1 cellular context compared by ENCODE assay signal in genomic region chr20:63973636-63974401, GRCh38.
A peak's percentile ranks its signal among the peaks of the same experiment; 100 is the strongest.
TF ChIP-seq lines count a peak whose summit lies in the region.

No MANE protein-coding gene starts in this region.

TF ChIP-seq in HEK293, 187 proteins besides CTCF, POLR2A, EP300 and RAD21 (continued from another document and continues in another):
- TF ChIP-seq ZNF280D (tag by site-specific recombination; IDR thresholded peaks at IDR 0.05) (no peak), BCL6B (tag by site-specific recombination; IDR thresholded peaks at IDR 0.05) (no peak), WT1 (tag by site-specific recombination; IDR thresholded peaks at IDR 0.05) (peak; percentile 20; the same call in 1 of the 2 replicates), ZNF747 (tag by site-specific recombination; IDR thresholded peaks at IDR 0.05) (no peak), IKZF3 (tag by site-specific recombination; IDR thresholded peaks at IDR 0.05) (peak; percentile 31; the same call in 1 of the 2 replicates), ZBTB6 (tag by site-specific recombination; IDR thresholded peaks at IDR 0.05) (0 out of 2 replicates have a peak, but pooled peaks have one; percentile 42), ZNF2 (tag by site-specific recombination; IDR thresholded peaks at IDR 0.05) (peak; percentile 53; the same call in 1 of the 2 replicates), ZNF585B (tag by site-specific recombination; IDR thresholded peaks at IDR 0.05) (no peak), ZSCAN16 (tag by site-specific recombination; IDR thresholded peaks at IDR 0.05) (no peak), ZNF266 (tag by site-specific recombination; IDR thresholded peaks at IDR 0.05; ENCODE audit: low read depth) (no peak), ZNF510 (tag by site-specific recombination; IDR thresholded peaks at IDR 0.05; ENCODE audit: insufficient replicate concordance) (no peak), ZNF785 (tag by site-specific recombination; IDR thresholded peaks at IDR 0.05) (no peak), ZNF701 (tag by site-specific recombination; IDR thresholded peaks at IDR 0.05) (no peak), ZNF558 (tag by site-specific recombination; IDR thresholded peaks at IDR 0.05) (no peak), ZNF670 (tag by site-specific recombination; IDR thresholded peaks at IDR 0.05; ENCODE audit: low read depth) (no peak), ZBTB26 (tag by site-specific recombination; optimal IDR thresholded peaks at IDR 0.05) (peak; percentile 64), ZNF221 (tag by site-specific recombination; IDR thresholded peaks at IDR 0.05; ENCODE audit: borderline replicate concordance) (no peak), ZBTB8A (tag by site-specific recombination; IDR thresholded peaks at IDR 0.05) (peak; percentile 100), ZNF138 (tag by site-specific recombination; IDR thresholded peaks at IDR 0.05; ENCODE audit: borderline replicate concordance) (no peak), ZNF140 (tag by site-specific recombination; IDR thresholded peaks at IDR 0.05) (no peak), ZNF521 (tag by site-specific recombination; IDR thresholded peaks at IDR 0.05) (no peak), ZNF184 (tag by site-specific recombination; IDR thresholded peaks at IDR 0.05) (no peak), ZNF23 (tag by site-specific recombination; IDR thresholded peaks at IDR 0.05; ENCODE audit: borderline replicate concordance) (no peak), ZNF624 (tag by site-specific recombination; IDR thresholded peaks at IDR 0.05) (no peak), ZNF596 (tag by site-specific recombination; IDR thresholded peaks at IDR 0.05) (0 out of 2 replicates have a peak, but pooled peaks have one; percentile 28), ZNF19 (tag by site-specific recombination; IDR thresholded peaks at IDR 0.05; ENCODE audit: low read depth) (no peak), BCL11A (tag by site-specific recombination; IDR thresholded peaks at IDR 0.05; ENCODE audit: low read depth) (0 out of 2 replicates have a peak, but pooled peaks have one; percentile 14), ZNF626 (tag by site-specific recombination; IDR thresholded peaks at IDR 0.05) (no peak), ZBTB17 (tag by site-specific recombination; IDR thresholded peaks at IDR 0.05) (0 out of 2 replicates have a peak, but pooled peaks have one; percentile 19), ZNF132 (tag by site-specific recombination; IDR thresholded peaks at IDR 0.05; ENCODE audit: borderline replicate concordance) (no peak), KLF9 (tag by site-specific recombination; IDR thresholded peaks at IDR 0.05; ENCODE audit: low read depth) (peak; percentile 68), ZNF645 (tag by site-specific recombination; IDR thresholded peaks at IDR 0.05) (no peak), EGR2 (tag by site-specific recombination; IDR thresholded peaks at IDR 0.05; ENCODE audit: low read depth) (peak; percentile 61), SP3 (tag by site-specific recombination; IDR thresholded peaks at IDR 0.05) (peak; percentile 67), ZNF571 (tag by site-specific recombination; IDR thresholded peaks at IDR 0.05) (no peak), ZNF37A (tag by site-specific recombination; IDR thresholded peaks at IDR 0.05) (no peak), ZNF416 (tag by site-specific recombination; IDR thresholded peaks at IDR 0.05) (no peak), ZNF776 (tag by site-specific recombination; IDR thresholded peaks at IDR 0.05; ENCODE audit: borderline replicate concordance) (no peak), ZNF664 (tag by site-specific recombination; IDR thresholded peaks at IDR 0.05) (no peak), MYNN (tag by site-specific recombination; IDR thresholded peaks at IDR 0.05; ENCODE audit: borderline replicate concordance) (no peak)
- TF ChIP-seq, protein P1, sequence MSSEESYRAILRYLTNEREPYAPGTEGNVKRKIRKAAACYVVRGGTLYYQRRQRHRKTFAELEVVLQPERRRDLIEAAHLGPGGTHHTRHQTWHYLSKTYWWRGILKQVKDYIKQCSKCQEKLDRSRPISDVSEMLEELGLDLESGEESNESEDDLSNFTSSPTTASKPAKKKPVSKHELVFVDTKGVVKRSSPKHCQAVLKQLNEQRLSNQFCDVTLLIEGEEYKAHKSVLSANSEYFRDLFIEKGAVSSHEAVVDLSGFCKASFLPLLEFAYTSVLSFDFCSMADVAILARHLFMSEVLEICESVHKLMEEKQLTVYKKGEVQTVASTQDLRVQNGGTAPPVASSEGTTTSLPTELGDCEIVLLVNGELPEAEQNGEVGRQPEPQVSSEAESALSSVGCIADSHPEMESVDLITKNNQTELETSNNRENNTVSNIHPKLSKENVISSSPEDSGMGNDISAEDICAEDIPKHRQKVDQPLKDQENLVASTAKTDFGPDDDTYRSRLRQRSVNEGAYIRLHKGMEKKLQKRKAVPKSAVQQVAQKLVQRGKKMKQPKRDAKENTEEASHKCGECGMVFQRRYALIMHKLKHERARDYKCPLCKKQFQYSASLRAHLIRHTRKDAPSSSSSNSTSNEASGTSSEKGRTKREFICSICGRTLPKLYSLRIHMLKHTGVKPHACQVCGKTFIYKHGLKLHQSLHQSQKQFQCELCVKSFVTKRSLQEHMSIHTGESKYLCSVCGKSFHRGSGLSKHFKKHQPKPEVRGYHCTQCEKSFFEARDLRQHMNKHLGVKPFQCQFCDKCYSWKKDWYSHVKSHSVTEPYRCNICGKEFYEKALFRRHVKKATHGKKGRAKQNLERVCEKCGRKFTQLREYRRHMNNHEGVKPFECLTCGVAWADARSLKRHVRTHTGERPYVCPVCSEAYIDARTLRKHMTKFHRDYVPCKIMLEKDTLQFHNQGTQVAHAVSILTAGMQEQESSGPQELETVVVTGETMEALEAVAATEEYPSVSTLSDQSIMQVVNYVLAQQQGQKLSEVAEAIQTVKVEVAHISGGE (tag by site-specific recombination; conservative IDR thresholded peaks at IDR 0.05; ENCODE audit: low read depth) = no peak
- TF ChIP-seq, protein P2, sequence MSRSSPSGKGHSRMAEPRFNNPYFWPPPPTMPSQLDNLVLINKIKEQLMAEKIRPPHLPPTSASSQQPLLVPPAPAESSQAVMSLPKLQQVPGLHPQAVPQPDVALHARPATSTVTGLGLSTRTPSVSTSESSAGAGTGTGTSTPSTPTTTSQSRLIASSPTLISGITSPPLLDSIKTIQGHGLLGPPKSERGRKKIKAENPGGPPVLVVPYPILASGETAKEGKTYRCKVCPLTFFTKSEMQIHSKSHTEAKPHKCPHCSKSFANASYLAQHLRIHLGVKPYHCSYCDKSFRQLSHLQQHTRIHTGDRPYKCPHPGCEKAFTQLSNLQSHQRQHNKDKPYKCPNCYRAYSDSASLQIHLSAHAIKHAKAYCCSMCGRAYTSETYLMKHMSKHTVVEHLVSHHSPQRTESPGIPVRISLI (tag by site-specific recombination; IDR thresholded peaks at IDR 0.05) = no peak
- TF ChIP-seq, protein P3, sequence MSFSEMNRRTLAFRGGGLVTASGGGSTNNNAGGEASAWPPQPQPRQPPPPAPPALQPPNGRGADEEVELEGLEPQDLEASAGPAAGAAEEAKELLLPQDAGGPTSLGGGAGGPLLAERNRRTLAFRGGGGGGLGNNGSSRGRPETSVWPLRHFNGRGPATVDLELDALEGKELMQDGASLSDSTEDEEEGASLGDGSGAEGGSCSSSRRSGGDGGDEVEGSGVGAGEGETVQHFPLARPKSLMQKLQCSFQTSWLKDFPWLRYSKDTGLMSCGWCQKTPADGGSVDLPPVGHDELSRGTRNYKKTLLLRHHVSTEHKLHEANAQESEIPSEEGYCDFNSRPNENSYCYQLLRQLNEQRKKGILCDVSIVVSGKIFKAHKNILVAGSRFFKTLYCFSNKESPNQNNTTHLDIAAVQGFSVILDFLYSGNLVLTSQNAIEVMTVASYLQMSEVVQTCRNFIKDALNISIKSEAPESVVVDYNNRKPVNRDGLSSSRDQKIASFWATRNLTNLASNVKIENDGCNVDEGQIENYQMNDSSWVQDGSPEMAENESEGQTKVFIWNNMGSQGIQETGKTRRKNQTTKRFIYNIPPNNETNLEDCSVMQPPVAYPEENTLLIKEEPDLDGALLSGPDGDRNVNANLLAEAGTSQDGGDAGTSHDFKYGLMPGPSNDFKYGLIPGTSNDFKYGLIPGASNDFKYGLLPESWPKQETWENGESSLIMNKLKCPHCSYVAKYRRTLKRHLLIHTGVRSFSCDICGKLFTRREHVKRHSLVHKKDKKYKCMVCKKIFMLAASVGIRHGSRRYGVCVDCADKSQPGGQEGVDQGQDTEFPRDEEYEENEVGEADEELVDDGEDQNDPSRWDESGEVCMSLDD (tag by site-specific recombination; IDR thresholded peaks at IDR 0.05) = peak; percentile 77; the same call in 1 of the 2 replicates
- TF ChIP-seq, protein P4, sequence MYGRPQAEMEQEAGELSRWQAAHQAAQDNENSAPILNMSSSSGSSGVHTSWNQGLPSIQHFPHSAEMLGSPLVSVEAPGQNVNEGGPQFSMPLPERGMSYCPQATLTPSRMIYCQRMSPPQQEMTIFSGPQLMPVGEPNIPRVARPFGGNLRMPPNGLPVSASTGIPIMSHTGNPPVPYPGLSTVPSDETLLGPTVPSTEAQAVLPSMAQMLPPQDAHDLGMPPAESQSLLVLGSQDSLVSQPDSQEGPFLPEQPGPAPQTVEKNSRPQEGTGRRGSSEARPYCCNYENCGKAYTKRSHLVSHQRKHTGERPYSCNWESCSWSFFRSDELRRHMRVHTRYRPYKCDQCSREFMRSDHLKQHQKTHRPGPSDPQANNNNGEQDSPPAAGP (tag by site-specific recombination; IDR thresholded peaks at IDR 0.05) = no peak; the same call in 1 of the 2 replicates
- TF ChIP-seq, protein P5, sequence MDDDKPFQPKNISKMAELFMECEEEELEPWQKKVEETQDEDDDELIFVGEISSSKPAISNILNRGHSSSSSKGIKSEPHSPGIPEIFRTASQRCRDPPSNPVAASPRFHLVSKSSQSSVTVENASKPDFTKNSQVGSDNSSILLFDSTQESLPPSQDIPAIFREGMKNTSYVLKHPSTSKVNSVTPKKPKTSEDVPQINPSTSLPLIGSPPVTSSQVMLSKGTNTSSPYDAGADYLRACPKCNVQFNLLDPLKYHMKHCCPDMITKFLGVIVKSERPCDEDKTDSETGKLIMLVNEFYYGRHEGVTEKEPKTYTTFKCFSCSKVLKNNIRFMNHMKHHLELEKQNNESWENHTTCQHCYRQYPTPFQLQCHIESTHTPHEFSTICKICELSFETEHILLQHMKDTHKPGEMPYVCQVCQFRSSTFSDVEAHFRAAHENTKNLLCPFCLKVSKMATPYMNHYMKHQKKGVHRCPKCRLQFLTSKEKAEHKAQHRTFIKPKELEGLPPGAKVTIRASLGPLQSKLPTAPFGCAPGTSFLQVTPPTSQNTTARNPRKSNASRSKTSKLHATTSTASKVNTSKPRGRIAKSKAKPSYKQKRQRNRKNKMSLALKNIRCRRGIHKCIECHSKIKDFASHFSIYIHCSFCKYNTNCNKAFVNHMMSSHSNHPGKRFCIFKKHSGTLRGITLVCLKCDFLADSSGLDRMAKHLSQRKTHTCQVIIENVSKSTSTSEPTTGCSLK (tag by site-specific recombination; IDR thresholded peaks at IDR 0.05) = no peak
